15 cellular contexts compared by ENCODE assay signal in the genomic region with DNA sequence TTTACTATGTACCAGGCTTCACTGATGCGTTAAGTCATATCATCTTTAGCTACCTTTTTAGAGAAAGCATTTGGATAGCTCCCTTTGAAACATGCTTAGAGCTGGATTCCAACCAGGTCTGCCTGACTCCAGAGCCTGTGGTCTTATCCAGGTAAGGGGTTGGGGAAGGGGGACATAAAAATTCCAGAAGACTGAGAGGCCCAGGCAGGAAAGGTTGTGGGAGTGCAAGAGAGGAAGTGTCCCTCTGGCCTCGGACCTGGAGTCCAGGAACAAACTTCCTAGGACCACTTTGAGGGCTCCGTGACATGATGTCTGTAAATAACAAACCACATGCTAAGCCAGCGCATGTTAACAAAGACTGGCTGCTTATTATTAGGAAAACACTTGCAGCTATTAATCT.
DNase-seq lines count a peak whose midpoint lies in the region; ATAC-seq and TF ChIP-seq lines count a peak whose summit lies in the region.
"Had no signal": no experiment of that assay in that cellular context is flagged by ENCODE, and none has a peak within 500 bp of the region (broad histone marks: within the 10 kb centered on the region; RNA-seq: fewer than 3 reads in every experiment).

No MANE protein-coding gene starts in this region.

- H3K4me1 ChIP-seq in RWPE2 (ENCODE audit: insufficient read depth, poor library complexity, severe bottlenecking), result no peaks in the 10 kb centered on the region

- peak overlapping the region; percentile 38 to 67 (median 59) for H3K27ac Mint-ChIP-seq in nephron
- no peak overlapping the region for H3K27ac Mint-ChIP-seq in WTC11
- H3K27ac Mint-ChIP-seq in osteocyte (ENCODE audit: unreplicated experiment), result no peak overlapping the region
- H3K27ac Mint-ChIP-seq: CD4-positive, alpha-beta memory T cell; H9 had no signal

- no peak overlapping the region for H3K27ac ChIP-seq in RWPE2 (ENCODE audit: poor library complexity, severe bottlenecking)

- H3K27me3 Mint-ChIP-seq in nephron (ENCODE audit: low read depth) (no peaks in the 10 kb centered on the region), WTC11 (ENCODE audit: low read depth) (no peaks in the 10 kb centered on the region), osteocyte (ENCODE audit: unreplicated experiment) (peaks cover 28% of the 10 kb centered on the region)

- no peak for ATAC-seq in RWPE2 (ENCODE audit: low read depth)
- no peak for ATAC-seq in WTC11
- ATAC-seq: HCT116 had no signal

- POLR2A ChIA-PET in WTC11 (lab: Charles Lee), result no interaction called here

- H3K36me3 Mint-ChIP-seq in nephron (ENCODE audit: low read depth), result no peaks in the 10 kb centered on the region
- H3K36me3 Mint-ChIP-seq in WTC11, result no peaks in the 10 kb centered on the region
- no peaks in the 10 kb centered on the region for H3K36me3 Mint-ChIP-seq in osteocyte (ENCODE audit: unreplicated experiment)
- H3K36me3 Mint-ChIP-seq: CD4-positive, alpha-beta memory T cell had no signal

- H3K36me3 ChIP-seq in RWPE2 (ENCODE audit: low read depth), result no peaks in the 10 kb centered on the region

- H3K27me3 ChIP-seq in RWPE2 (ENCODE audit: insufficient read depth, poor library complexity, severe bottlenecking), result no peaks in the 10 kb centered on the region

- H3K4me3 Mint-ChIP-seq in nephron (no peak overlapping the region), WTC11 (no peak overlapping the region), osteocyte (ENCODE audit: unreplicated experiment) (no peak overlapping the region)
- H3K4me3 Mint-ChIP-seq: CD4-positive, alpha-beta memory T cell; H9 had no signal

- CTCF ChIA-PET in WTC11 (lab: Charles Lee), result interaction anchor here (1.4 kb wide), 1 partner anchor 171 kb away, joined by 4 read pairs; no protein-coding TSS in a partner anchor

- H3K4me1 Mint-ChIP-seq in nephron (peaks cover 16% of the 10 kb centered on the region), WTC11 (peaks cover 4% of the 10 kb centered on the region), osteocyte (ENCODE audit: unreplicated experiment) (no peaks in the 10 kb centered on the region)
- H3K4me1 Mint-ChIP-seq: CD4-positive, alpha-beta memory T cell had no signal

- no peaks in the 10 kb centered on the region for H3K9me3 ChIP-seq in RWPE2 (ENCODE audit: severe bottlenecking)

- H3K4me3 ChIP-seq in RWPE2 (ENCODE audit: severe bottlenecking), result no peak overlapping the region

- TF ChIP-seq CTCF in RWPE2 (IDR thresholded peaks at IDR 0.05; ENCODE audit: poor library complexity, severe bottlenecking) (no peak), nephron (IDR thresholded peaks at IDR 0.05; ENCODE audit: unreplicated experiment in 3 of 3) (no peak), WTC11 (IDR thresholded peaks at IDR 0.05) (no peak), osteocyte (IDR thresholded peaks at IDR 0.05) (no peak)

- peak; percentile 55 for DNase-seq in RWPE2 (ENCODE audit: low spot score)
- DNase-seq in islet precursor cell, result peak; percentile 53
- no peak for DNase-seq in WTC11 (ENCODE audit: low spot score)
- no peak for DNase-seq in osteocyte (ENCODE audit: extremely low spot score, unreplicated experiment)
- DNase-seq in GOT3 (lab: John Stamatoyannopoulos, UW), result no peak
- DNase-seq: C1 segment of cervical spinal cord; Calu3; CD4-positive, alpha-beta memory T cell; COR-L47; DMS53; DMS79 treated with DMSO at 0.1 percent for 48 hours; GF-D8 had no signal

- H3K9me3 Mint-ChIP-seq in nephron (no peaks in the 10 kb centered on the region), WTC11 (no peaks in the 10 kb centered on the region), osteocyte (ENCODE audit: unreplicated experiment) (no peaks in the 10 kb centered on the region)
- H3K9me3 Mint-ChIP-seq: CD4-positive, alpha-beta memory T cell; H9 had no signal

TF ChIP-seq in WTC11, 78 proteins besides CTCF, POLR2A, EP300 and RAD21 (continues in another document):
- TF ChIP-seq, protein P1, sequence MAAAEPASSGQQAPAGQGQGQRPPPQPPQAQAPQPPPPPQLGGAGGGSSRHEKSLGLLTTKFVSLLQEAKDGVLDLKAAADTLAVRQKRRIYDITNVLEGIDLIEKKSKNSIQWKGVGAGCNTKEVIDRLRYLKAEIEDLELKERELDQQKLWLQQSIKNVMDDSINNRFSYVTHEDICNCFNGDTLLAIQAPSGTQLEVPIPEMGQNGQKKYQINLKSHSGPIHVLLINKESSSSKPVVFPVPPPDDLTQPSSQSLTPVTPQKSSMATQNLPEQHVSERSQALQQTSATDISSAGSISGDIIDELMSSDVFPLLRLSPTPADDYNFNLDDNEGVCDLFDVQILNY (CRISPR knock-in tag; IDR thresholded peaks at IDR 0.05), result no peak
- TF ChIP-seq JUN (CRISPR knock-in tag; IDR thresholded peaks at IDR 0.05), result no peak
- TF ChIP-seq GRHL2 (CRISPR knock-in tag; IDR thresholded peaks at IDR 0.05; ENCODE audit: insufficient replicate concordance, severe bottlenecking), result no peak
- no peak for TF ChIP-seq ZNF317 (CRISPR knock-in tag; IDR thresholded peaks at IDR 0.05; ENCODE audit: borderline replicate concordance, low read depth)
- TF ChIP-seq JAZF1 (CRISPR knock-in tag; IDR thresholded peaks at IDR 0.05), result no peak
- TF ChIP-seq, protein P2, sequence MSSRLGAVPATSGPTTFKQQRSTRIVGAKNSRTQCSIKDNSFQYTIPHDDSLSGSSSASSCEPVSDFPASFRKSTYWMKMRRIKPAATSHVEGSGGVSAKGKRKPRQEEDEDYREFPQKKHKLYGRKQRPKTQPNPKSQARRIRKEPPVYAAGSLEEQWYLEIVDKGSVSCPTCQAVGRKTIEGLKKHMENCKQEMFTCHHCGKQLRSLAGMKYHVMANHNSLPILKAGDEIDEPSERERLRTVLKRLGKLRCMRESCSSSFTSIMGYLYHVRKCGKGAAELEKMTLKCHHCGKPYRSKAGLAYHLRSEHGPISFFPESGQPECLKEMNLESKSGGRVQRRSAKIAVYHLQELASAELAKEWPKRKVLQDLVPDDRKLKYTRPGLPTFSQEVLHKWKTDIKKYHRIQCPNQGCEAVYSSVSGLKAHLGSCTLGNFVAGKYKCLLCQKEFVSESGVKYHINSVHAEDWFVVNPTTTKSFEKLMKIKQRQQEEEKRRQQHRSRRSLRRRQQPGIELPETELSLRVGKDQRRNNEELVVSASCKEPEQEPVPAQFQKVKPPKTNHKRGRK (CRISPR knock-in tag; IDR thresholded peaks at IDR 0.05; ENCODE audit: borderline replicate concordance), result no peak
- TF ChIP-seq, protein P3, sequence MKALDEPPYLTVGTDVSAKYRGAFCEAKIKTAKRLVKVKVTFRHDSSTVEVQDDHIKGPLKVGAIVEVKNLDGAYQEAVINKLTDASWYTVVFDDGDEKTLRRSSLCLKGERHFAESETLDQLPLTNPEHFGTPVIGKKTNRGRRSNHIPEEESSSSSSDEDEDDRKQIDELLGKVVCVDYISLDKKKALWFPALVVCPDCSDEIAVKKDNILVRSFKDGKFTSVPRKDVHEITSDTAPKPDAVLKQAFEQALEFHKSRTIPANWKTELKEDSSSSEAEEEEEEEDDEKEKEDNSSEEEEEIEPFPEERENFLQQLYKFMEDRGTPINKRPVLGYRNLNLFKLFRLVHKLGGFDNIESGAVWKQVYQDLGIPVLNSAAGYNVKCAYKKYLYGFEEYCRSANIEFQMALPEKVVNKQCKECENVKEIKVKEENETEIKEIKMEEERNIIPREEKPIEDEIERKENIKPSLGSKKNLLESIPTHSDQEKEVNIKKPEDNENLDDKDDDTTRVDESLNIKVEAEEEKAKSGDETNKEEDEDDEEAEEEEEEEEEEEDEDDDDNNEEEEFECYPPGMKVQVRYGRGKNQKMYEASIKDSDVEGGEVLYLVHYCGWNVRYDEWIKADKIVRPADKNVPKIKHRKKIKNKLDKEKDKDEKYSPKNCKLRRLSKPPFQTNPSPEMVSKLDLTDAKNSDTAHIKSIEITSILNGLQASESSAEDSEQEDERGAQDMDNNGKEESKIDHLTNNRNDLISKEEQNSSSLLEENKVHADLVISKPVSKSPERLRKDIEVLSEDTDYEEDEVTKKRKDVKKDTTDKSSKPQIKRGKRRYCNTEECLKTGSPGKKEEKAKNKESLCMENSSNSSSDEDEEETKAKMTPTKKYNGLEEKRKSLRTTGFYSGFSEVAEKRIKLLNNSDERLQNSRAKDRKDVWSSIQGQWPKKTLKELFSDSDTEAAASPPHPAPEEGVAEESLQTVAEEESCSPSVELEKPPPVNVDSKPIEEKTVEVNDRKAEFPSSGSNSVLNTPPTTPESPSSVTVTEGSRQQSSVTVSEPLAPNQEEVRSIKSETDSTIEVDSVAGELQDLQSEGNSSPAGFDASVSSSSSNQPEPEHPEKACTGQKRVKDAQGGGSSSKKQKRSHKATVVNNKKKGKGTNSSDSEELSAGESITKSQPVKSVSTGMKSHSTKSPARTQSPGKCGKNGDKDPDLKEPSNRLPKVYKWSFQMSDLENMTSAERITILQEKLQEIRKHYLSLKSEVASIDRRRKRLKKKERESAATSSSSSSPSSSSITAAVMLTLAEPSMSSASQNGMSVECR (CRISPR knock-in tag; IDR thresholded peaks at IDR 0.05; ENCODE audit: borderline replicate concordance), result no peak
- no peak for TF ChIP-seq ZNF416 (CRISPR knock-in tag; IDR thresholded peaks at IDR 0.05)
- TF ChIP-seq, protein P4, sequence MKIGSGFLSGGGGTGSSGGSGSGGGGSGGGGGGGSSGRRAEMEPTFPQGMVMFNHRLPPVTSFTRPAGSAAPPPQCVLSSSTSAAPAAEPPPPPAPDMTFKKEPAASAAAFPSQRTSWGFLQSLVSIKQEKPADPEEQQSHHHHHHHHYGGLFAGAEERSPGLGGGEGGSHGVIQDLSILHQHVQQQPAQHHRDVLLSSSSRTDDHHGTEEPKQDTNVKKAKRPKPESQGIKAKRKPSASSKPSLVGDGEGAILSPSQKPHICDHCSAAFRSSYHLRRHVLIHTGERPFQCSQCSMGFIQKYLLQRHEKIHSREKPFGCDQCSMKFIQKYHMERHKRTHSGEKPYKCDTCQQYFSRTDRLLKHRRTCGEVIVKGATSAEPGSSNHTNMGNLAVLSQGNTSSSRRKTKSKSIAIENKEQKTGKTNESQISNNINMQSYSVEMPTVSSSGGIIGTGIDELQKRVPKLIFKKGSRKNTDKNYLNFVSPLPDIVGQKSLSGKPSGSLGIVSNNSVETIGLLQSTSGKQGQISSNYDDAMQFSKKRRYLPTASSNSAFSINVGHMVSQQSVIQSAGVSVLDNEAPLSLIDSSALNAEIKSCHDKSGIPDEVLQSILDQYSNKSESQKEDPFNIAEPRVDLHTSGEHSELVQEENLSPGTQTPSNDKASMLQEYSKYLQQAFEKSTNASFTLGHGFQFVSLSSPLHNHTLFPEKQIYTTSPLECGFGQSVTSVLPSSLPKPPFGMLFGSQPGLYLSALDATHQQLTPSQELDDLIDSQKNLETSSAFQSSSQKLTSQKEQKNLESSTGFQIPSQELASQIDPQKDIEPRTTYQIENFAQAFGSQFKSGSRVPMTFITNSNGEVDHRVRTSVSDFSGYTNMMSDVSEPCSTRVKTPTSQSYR (CRISPR knock-in tag; IDR thresholded peaks at IDR 0.05), result no peak

Comparison
In these comparisons a context has a peak if more than half of its experiments do, and no peak if none do; other contexts are left out.
1. DNase-seq: peak in RWPE2 (single experiment) and islet precursor cell (single experiment); none in WTC11 (single experiment), osteocyte (single experiment) and GOT3 (single experiment).
2. H3K27ac Mint-ChIP-seq: peak in nephron (3 of 3); none in WTC11 (single experiment) and osteocyte (single experiment).